In the genomic region with DNA sequence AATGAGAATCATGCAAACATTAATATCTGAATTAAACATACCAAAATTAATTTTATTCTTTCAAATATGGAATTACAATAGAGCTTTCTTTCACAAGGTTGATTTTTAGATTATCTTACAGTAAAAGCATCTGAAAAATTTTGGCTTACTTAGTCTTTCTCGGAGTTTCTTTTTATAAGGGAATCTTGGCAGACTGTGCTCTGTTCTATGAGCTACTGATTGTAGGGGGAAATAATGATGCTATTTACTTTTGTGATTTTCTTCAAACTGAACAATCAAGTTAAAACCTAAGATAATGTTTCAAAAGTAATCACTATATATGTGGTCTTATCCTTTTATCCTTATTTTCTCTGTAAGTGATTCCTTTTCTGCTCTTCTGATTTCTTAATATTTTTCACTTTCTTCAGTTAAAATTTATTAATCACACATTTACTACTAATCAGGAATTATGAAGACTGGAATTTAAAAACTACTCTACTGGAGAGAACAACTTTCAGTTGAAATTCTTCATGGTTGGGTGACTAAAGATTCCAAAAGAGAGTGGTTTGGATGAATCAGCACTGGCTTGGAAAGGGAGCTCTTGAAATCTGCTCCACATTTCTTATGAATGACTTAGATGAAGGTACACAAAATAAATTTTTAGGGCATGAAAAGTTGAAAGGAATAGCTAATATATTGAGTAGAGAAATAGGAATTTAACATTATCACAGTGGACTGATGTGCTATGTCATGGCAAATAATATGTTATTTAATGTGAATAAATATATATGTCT, we compare ENCODE assay signal across 1 cellular context.
TF ChIP-seq lines count a peak whose summit lies in the region.

No MANE protein-coding gene starts in this region.

TF ChIP-seq in IMR-90, 13 proteins besides CTCF, POLR2A, EP300 and RAD21:
- no peak for TF ChIP-seq MAZ (IDR thresholded peaks at IDR 0.05; ENCODE audit: borderline replicate concordance, low read depth, low read length)
TF ChIP-seq in IMR-90: peak in this region for 0.
